In the genomic region with DNA sequence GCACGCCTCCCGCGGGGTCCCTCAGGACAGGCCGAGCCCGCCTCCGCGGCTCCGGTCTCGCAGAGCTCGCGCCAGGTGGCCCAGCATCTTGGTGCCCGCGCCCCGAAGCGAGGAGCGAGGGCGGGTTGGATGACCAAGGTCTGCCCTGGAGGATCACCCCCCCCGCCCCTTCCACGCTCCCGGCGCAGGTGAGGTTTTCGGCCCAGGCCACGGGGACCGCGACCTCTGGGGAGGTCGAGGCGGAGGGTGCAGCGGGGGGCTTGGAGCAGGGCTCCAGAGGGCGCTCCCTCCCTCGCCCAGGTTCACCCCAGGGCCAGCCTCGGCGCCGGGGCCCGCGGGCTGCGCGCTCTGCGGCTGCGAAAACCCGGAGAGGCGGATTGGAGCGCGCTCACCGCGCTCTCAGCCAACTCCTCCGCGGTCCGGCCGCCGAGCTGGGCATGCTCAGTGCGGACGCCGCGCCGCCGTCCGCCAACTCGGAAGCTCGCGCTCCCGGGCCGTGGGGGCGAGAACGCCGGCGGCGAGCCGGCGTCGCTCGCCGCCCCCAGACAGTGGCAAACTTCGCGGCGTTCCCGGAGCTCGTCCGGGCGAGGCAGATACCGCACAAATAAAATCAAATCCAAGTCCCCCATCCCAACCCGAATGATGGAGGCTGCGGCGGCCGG, we compare ENCODE assay signal across 1 cellular context.
TF ChIP-seq lines count a peak whose summit lies in the region.

Gene MED12L, plus strand, starts transcription at position 438 of the 662 bp plus-strand sequence. CDS start 1,263 bp downstream, outside the sequence.

TF ChIP-seq in HepG2, 621 proteins besides CTCF, POLR2A, EP300 and RAD21 (continued from another document and continues in another):
- TF ChIP-seq GFI1 (CRISPR knock-in tag; IDR thresholded peaks at IDR 0.05; ENCODE audit: borderline replicate concordance) (no peak; the same call in 1 of the 2 replicates), PLRG1 (conservative IDR thresholded peaks at IDR 0.05) (no peak), ZMYM4 (CRISPR knock-in tag; IDR thresholded peaks at IDR 0.05) (peak; percentile 84), RERE (CRISPR knock-in tag; IDR thresholded peaks at IDR 0.05; ENCODE audit: low read depth) (no peak), WIZ (CRISPR knock-in tag; IDR thresholded peaks at IDR 0.05) (no peak), E2F1 (CRISPR knock-in tag; IDR thresholded peaks at IDR 0.05) (peak; percentile 77), KMT2A (CRISPR knock-in tag; IDR thresholded peaks at IDR 0.05) (no peak), POGZ (CRISPR knock-in tag; IDR thresholded peaks at IDR 0.05) (peak; percentile 90), NCOA2 (CRISPR knock-in tag; IDR thresholded peaks at IDR 0.05) (no peak), ZNF33A (CRISPR knock-in tag; IDR thresholded peaks at IDR 0.05; ENCODE audit: borderline replicate concordance) (no peak), XBP1 (CRISPR knock-in tag; IDR thresholded peaks at IDR 0.05) (no peak), ZNF589 (CRISPR knock-in tag; conservative IDR thresholded peaks at IDR 0.05) (no peak), MYNN (CRISPR knock-in tag; IDR thresholded peaks at IDR 0.05; ENCODE audit: low read depth) (no peak), RFX5 (IDR thresholded peaks at IDR 0.05; ENCODE audit: low read depth, low read length) (no peak), ZNF687 (CRISPR knock-in tag; IDR thresholded peaks at IDR 0.05) (peak; percentile 80), GABPB1 (CRISPR knock-in tag; IDR thresholded peaks at IDR 0.05) (peak; percentile 72; the same call in 1 of the 2 replicates), ZNF747 (CRISPR knock-in tag; IDR thresholded peaks at IDR 0.05; ENCODE audit: borderline replicate concordance) (peak; percentile 61; the same call in 1 of the 2 replicates), EED (CRISPR knock-in tag; IDR thresholded peaks at IDR 0.05) (no peak), BCL3 (CRISPR knock-in tag; IDR thresholded peaks at IDR 0.05) (peak; percentile 38; the same call in 1 of the 2 replicates), ATRX (CRISPR knock-in tag; IDR thresholded peaks at IDR 0.05; ENCODE audit: borderline replicate concordance) (no peak), ZNF430 (CRISPR knock-in tag; IDR thresholded peaks at IDR 0.05) (no peak), ZNF543 (CRISPR knock-in tag; IDR thresholded peaks at IDR 0.05) (no peak), HOXA9 (CRISPR knock-in tag; IDR thresholded peaks at IDR 0.05; ENCODE audit: borderline replicate concordance) (no peak), RFX1 (IDR thresholded peaks at IDR 0.05) (no peak), ZBTB21 (CRISPR knock-in tag; IDR thresholded peaks at IDR 0.05) (no peak), ZC3H4 (CRISPR knock-in tag; IDR thresholded peaks at IDR 0.05; ENCODE audit: borderline replicate concordance) (no peak), ESRRA (CRISPR knock-in tag; IDR thresholded peaks at IDR 0.05; ENCODE audit: low read depth) (no peak; the same call in 1 of the 2 replicates)
- TF ChIP-seq, protein P1, sequence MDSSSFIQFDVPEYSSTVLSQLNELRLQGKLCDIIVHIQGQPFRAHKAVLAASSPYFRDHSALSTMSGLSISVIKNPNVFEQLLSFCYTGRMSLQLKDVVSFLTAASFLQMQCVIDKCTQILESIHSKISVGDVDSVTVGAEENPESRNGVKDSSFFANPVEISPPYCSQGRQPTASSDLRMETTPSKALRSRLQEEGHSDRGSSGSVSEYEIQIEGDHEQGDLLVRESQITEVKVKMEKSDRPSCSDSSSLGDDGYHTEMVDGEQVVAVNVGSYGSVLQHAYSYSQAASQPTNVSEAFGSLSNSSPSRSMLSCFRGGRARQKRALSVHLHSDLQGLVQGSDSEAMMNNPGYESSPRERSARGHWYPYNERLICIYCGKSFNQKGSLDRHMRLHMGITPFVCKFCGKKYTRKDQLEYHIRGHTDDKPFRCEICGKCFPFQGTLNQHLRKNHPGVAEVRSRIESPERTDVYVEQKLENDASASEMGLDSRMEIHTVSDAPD (CRISPR knock-in tag; IDR thresholded peaks at IDR 0.05), result no peak
- TF ChIP-seq, protein P2, sequence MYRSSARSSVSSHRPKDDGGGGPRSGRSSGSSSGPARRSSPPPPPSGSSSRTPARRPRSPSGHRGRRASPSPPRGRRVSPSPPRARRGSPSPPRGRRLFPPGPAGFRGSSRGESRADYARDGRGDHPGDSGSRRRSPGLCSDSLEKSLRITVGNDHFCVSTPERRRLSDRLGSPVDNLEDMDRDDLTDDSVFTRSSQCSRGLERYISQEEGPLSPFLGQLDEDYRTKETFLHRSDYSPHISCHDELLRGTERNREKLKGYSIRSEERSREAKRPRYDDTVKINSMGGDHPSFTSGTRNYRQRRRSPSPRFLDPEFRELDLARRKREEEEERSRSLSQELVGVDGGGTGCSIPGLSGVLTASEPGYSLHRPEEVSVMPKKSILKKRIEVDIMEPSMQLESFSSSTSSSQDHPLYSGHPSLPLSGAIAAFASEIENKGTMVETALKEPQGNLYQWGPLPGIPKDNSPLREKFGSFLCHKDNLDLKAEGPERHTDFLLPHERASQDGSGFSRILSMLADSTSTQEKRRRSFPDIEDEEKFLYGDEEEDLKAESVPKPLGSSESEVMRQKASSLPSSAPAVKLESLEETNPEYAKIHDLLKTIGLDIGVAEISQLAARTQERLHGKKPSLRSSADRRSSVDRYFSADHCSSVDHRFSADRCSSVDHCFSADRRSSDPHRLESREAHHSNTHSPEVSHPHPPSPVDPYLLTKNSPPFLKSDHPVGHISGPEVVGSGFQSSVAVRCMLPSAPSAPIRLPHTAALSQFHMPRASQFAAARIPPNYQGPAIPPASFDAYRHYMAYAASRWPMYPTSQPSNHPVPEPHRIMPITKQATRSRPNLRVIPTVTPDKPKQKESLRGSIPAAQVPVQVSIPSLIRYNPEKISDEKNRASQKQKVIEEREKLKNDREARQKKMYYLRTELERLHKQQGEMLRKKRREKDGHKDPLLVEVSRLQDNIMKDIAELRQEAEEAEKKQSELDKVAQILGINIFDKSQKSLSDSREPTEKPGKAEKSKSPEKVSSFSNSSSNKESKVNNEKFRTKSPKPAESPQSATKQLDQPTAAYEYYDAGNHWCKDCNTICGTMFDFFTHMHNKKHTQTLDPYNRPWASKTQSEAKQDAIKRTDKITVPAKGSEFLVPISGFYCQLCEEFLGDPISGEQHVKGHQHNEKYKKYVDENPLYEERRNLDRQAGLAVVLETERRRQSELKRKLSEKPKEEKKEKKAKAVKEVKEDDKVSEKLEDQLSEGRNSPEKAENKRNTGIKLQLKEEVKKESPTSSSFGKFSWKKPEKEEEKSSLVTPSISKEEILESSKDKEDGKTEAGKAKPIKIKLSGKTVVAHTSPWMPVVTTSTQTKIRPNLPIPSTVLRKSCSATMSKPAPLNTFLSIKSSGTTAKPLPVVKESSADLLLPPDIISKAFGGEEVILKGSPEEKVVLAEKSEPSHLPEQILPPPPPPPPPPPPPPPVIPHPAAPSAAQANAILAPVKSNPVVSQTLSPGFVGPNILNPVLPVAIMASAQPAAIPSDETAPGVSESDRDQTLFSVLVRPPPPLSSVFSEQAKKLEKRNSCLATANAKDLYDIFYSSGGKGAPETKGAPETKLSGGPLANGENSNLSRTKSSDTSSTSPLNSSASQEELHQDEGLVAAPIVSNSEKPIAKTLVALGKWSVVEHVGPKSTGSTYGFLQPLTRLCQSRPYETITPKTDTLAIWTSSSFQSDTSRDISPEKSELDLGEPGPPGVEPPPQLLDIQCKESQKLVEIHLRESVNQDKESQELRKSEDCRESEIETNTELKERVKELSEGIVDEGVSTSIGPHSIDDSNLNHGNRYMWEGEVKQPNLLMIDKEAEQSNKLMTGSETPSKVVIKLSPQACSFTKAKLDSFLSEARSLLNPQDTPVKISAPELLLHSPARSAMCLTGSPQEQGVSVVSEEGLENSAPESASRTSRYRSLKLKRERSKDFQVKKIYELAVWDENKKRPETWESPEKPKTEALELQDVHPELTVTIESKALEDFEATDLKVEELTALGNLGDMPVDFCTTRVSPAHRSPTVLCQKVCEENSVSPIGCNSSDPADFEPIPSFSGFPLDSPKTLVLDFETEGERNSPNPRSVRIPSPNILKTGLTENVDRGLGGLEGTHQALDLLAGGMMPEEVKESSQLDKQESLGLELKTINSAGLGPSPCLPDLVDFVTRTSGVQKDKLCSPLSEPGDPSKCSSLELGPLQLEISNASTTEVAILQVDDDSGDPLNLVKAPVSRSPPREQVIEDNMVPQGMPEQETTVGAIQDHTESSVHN (CRISPR knock-in tag; IDR thresholded peaks at IDR 0.05), result 0 out of 2 replicates have a peak, but pooled peaks have one; percentile 43
